1 cellular context compared by ENCODE assay signal in genomic region chr14:92121670-92122350, GRCh38.
A peak's percentile ranks its signal among the peaks of the same experiment; 100 is the strongest.
TF ChIP-seq lines count a peak whose summit lies in the region.

Gene CPSF2 (plus strand): TSS chr14:92121969. CDS start chr14:92130985, 9,016 bp downstream.
Gene NDUFB1 (minus strand): TSS chr14:92121706. CDS start chr14:92117637, 4,069 bp downstream.

TF ChIP-seq in HepG2, 621 proteins besides CTCF, POLR2A, EP300 and RAD21 (continued from another document and continues in another):
- no peak for TF ChIP-seq PLSCR1 (CRISPR knock-in tag; IDR thresholded peaks at IDR 0.05; ENCODE audit: borderline replicate concordance)
- no peak for TF ChIP-seq RBM22 (optimal IDR thresholded peaks at IDR 0.05; ENCODE audit: low read length)
- TF ChIP-seq MAFF (IDR thresholded peaks at IDR 0.05; ENCODE audit: low read depth, low read length): peak; percentile 30; the same call in 1 of the 2 replicates
- 0 out of 2 replicates have a peak, but pooled peaks have one; percentile 31 for TF ChIP-seq ARNTL (CRISPR knock-in tag; IDR thresholded peaks at IDR 0.05)
- TF ChIP-seq FOXP1 (IDR thresholded peaks at IDR 0.05): no peak
- no peak for TF ChIP-seq FOXP1 (CRISPR knock-in tag; IDR thresholded peaks at IDR 0.05)
- no peak for TF ChIP-seq NR1H2 (CRISPR knock-in tag; IDR thresholded peaks at IDR 0.05; ENCODE audit: borderline replicate concordance, low read depth)
- TF ChIP-seq ZNF280D (CRISPR knock-in tag; IDR thresholded peaks at IDR 0.05): peak; percentile 67; the same call in 1 of the 2 replicates
- no peak for TF ChIP-seq ZUFSP (CRISPR knock-in tag; IDR thresholded peaks at IDR 0.05; ENCODE audit: borderline replicate concordance)
- TF ChIP-seq ZNF34 (CRISPR knock-in tag; IDR thresholded peaks at IDR 0.05; ENCODE audit: borderline replicate concordance): no peak
- 0 out of 2 replicates have a peak, but pooled peaks have one; percentile 20 for TF ChIP-seq MLXIP (CRISPR knock-in tag; IDR thresholded peaks at IDR 0.05; ENCODE audit: borderline replicate concordance)
- TF ChIP-seq ZNF879 (CRISPR knock-in tag; IDR thresholded peaks at IDR 0.05): peak; percentile 39; the same call in 1 of the 2 replicates
- peak; percentile 18 for TF ChIP-seq PHF5A (CRISPR knock-in tag; IDR thresholded peaks at IDR 0.05; ENCODE audit: low read depth, unreplicated experiment)
- no peak for TF ChIP-seq ATM (IDR thresholded peaks at IDR 0.05; ENCODE audit: borderline replicate concordance)
- TF ChIP-seq ELK4 (CRISPR knock-in tag; IDR thresholded peaks at IDR 0.05; ENCODE audit: borderline replicate concordance): no peak
- no peak for TF ChIP-seq ZBTB39 (CRISPR knock-in tag; IDR thresholded peaks at IDR 0.05)
- no peak for TF ChIP-seq SMARCC2 (IDR thresholded peaks at IDR 0.05)
- peak; percentile 60; the same call in 1 of the 2 replicates for TF ChIP-seq ZNF430 (CRISPR knock-in tag; IDR thresholded peaks at IDR 0.05)
- no peak for TF ChIP-seq CERS6 (CRISPR knock-in tag; IDR thresholded peaks at IDR 0.05)
- peak; percentile 56; the same call in 1 of the 2 replicates for TF ChIP-seq MTF2 (CRISPR knock-in tag; IDR thresholded peaks at IDR 0.05; ENCODE audit: borderline replicate concordance)
- TF ChIP-seq HOXA9 (CRISPR knock-in tag; IDR thresholded peaks at IDR 0.05; ENCODE audit: borderline replicate concordance): peak; percentile 38; the same call in 1 of the 2 replicates
- no peak for TF ChIP-seq ARHGAP35 (CRISPR knock-in tag; IDR thresholded peaks at IDR 0.05; ENCODE audit: borderline replicate concordance)
- TF ChIP-seq PHF8 (CRISPR knock-in tag; IDR thresholded peaks at IDR 0.05): peak; percentile 97
- no peak for TF ChIP-seq BRF2 (CRISPR knock-in tag; IDR thresholded peaks at IDR 0.05)
- peak; percentile 93 for TF ChIP-seq BHLHE40 (IDR thresholded peaks at IDR 0.05; ENCODE audit: low read length)
- TF ChIP-seq ZNF225 (CRISPR knock-in tag; IDR thresholded peaks at IDR 0.05): peak; percentile 37; the same call in 1 of the 2 replicates
- peak; percentile 51; the same call in 1 of the 2 replicates for TF ChIP-seq THAP7 (CRISPR knock-in tag; IDR thresholded peaks at IDR 0.05)
- peak; percentile 62; the same call in 1 of the 2 replicates for TF ChIP-seq FOXM1 (CRISPR knock-in tag; IDR thresholded peaks at IDR 0.05)
- no peak for TF ChIP-seq HOXA7 (CRISPR knock-in tag; IDR thresholded peaks at IDR 0.05)
- TF ChIP-seq EHMT2 (IDR thresholded peaks at IDR 0.05; ENCODE audit: borderline replicate concordance, low read depth, low read length): no peak
- TF ChIP-seq ZNF446 (CRISPR knock-in tag; IDR thresholded peaks at IDR 0.05): 0 out of 2 replicates have a peak, but pooled peaks have one; percentile 37
- TF ChIP-seq SUZ12 (IDR thresholded peaks at IDR 0.05; ENCODE audit: low read depth, low read length): no peak
- TF ChIP-seq ZC3H13 (CRISPR knock-in tag; IDR thresholded peaks at IDR 0.05): no peak; the same call in 1 of the 2 replicates
- no peak for TF ChIP-seq RFX1 (IDR thresholded peaks at IDR 0.05)
- TF ChIP-seq CENPX (CRISPR knock-in tag; IDR thresholded peaks at IDR 0.05): no peak
- TF ChIP-seq PLRG1 (conservative IDR thresholded peaks at IDR 0.05): no peak
- TF ChIP-seq GATAD2A (CRISPR knock-in tag; IDR thresholded peaks at IDR 0.05): no peak; the same call in 1 of the 2 replicates
- peak; percentile 20; the same call in 1 of the 2 replicates for TF ChIP-seq MAZ (IDR thresholded peaks at IDR 0.05; ENCODE audit: borderline replicate concordance, low read depth, low read length)
- peak; percentile 78; the same call in 1 of the 2 replicates for TF ChIP-seq MAZ (CRISPR knock-in tag; IDR thresholded peaks at IDR 0.05; ENCODE audit: low read depth)
- peak; percentile 48; the same call in 1 of the 2 replicates for TF ChIP-seq REPIN1 (CRISPR knock-in tag; IDR thresholded peaks at IDR 0.05; ENCODE audit: borderline replicate concordance, low read depth)
- peak; percentile 19; the same call in 1 of the 2 replicates for TF ChIP-seq ZNF350 (CRISPR knock-in tag; IDR thresholded peaks at IDR 0.05; ENCODE audit: borderline replicate concordance, low read depth)
- no peak for TF ChIP-seq ZNF282 (IDR thresholded peaks at IDR 0.05; ENCODE audit: partially characterized antibody)
- TF ChIP-seq ZNF484 (CRISPR knock-in tag; IDR thresholded peaks at IDR 0.05; ENCODE audit: borderline replicate concordance, low read depth): no peak
- TF ChIP-seq ZSCAN30 (CRISPR knock-in tag; IDR thresholded peaks at IDR 0.05): no peak
- no peak for TF ChIP-seq NR3C1 (CRISPR knock-in tag; IDR thresholded peaks at IDR 0.05)
